Comparison of ENCODE assay signal across 23 cellular contexts in the genomic region with DNA sequence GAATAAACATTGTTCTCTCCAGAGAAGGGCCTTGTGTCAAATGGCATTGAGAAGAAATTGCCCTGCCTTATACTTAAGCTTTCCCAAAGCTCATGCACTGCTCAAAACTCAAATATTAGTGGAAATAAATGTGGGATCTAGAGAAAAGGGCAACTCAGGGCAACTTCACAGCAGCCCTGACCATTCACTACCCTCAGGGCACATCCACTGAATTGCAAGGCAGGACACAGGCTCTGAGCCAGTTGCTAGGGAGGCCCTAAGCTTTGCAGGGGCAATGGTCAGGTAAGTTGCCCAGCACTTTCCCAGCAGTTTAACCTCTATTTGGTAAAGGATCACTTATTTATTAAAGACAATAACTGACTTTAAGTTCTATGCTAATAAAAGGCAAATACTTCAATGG.
"Had no signal": no experiment of that assay in that cellular context is flagged by ENCODE, and none has a peak within 500 bp of the region (broad histone marks: within the 10 kb centered on the region; RNA-seq: fewer than 3 reads in every experiment).

No MANE protein-coding gene starts in this region.

- H3K27me3 ChIP-seq: esophagus muscularis mucosa, neutrophil, right atrium auricular region, sigmoid colon, stomach had no signal

- DNase-seq: dermis blood vessel endothelial cell; effector CD4-positive, alpha-beta T cell; gastrocnemius medialis; glutamatergic neuron; immature natural killer cell; left colon; left ventricle myocardium superior; mucosa of descending colon; naive thymus-derived CD8-positive, alpha-beta T cell; posterior cingulate gyrus; sigmoid colon; stimulated activated CD4-positive, alpha-beta T cell treated with anti-CD3 and anti-CD28 coated beads, Interleukin-2, amount 100 ng/mL, for 24 hours; stimulated activated CD4-positive, alpha-beta T cell treated with anti-CD3 and anti-CD28 coated beads, Interleukin-4, amount 100 ng/mL, for 4 hours; stimulated activated naive CD4-positive, alpha-beta T cell; stomach; substantia nigra had no signal

- H3K4me3 ChIP-seq: esophagus muscularis mucosa, gastrocnemius medialis, lung, mucosa of descending colon, right atrium auricular region, sigmoid colon, skin epidermis, stomach had no signal

- H3K9me3 ChIP-seq: esophagus muscularis mucosa, gastrocnemius medialis, mucosa of descending colon, neutrophil, right atrium auricular region, sigmoid colon, stomach had no signal

- ATAC-seq: gastrocnemius medialis; left colon; left ventricle myocardium superior; mucosa of descending colon; naive thymus-derived CD8-positive, alpha-beta T cell had no signal

- H3K27ac ChIP-seq: epithelial cell of prostate, esophagus muscularis mucosa, gastrocnemius medialis, neutrophil, sigmoid colon, skin epidermis, stomach had no signal

- H3K36me3 ChIP-seq: esophagus muscularis mucosa, gastrocnemius medialis, neutrophil, right atrium auricular region, sigmoid colon, stomach had no signal

- H3K36me3 Mint-ChIP-seq: immature natural killer cell, type B pancreatic cell had no signal

- H3K4me1 ChIP-seq: right atrium auricular region, sigmoid colon, stomach had no signal

- H3K4me3 Mint-ChIP-seq: immature natural killer cell; naive thymus-derived CD8-positive, alpha-beta T cell; type B pancreatic cell had no signal

- H3K27ac Mint-ChIP-seq: immature natural killer cell; naive thymus-derived CD8-positive, alpha-beta T cell; type B pancreatic cell had no signal

- H3K27me3 Mint-ChIP-seq: naive thymus-derived CD8-positive, alpha-beta T cell; type B pancreatic cell had no signal

- H3K4me1 Mint-ChIP-seq: immature natural killer cell; naive thymus-derived CD8-positive, alpha-beta T cell had no signal
